ENCODE assay signal across 8 cellular contexts in the genomic region with DNA sequence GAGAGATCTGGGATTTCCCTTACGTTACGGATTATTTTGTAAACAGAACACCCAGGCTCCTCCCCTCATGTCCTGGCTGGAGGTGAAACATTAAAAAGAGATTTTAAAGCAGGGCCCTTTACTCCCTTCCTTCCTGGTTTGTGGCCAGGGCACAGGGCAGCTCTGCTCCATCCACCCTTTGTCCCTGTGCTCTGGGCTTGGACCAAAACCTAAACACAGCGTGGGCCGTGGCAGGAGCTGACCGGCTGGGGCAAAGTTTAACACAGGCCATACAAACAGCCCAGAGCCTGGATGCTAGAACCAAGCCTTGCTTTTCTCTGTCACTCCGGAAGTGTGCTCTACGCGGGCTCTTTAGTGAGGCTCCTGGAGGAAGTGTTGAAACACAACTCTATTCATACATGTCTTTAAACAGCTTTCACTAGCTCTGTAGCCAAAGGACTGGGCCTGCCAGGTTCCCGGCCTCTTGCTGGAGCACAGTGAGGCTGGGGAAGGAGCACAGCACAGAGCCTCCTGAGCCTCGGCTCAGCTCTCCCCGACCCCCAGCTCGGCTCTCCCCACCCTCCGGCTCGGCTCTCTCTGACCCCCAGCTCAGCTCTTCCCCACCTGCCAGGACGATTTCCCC.
DNase-seq lines count a peak whose midpoint lies in the region; ATAC-seq and TF ChIP-seq lines count a peak whose summit lies in the region.

No MANE protein-coding gene starts in this region.

- peak overlapping the region; percentile 45 for H3K4me3 Mint-ChIP-seq in activated naive CD4-positive, alpha-beta T cell treated with anti-CD3 and anti-CD28 coated beads, Interleukin-2, amount 10 ng/mL, durations not matched to agents 7 days and 5 days

- DNase-seq in LNCaP clone FGC (ENCODE audit: low read depth): peak; percentile 44
- DNase-seq in activated naive CD4-positive, alpha-beta T cell treated with anti-CD3 and anti-CD28 coated beads, Interleukin-2, amount 10 ng/mL, durations not matched to agents 7 days and 5 days: peak; percentile 28
- peak; percentile 28 for DNase-seq in stimulated activated naive CD4-positive, alpha-beta T cell treated with Interleukin-2 at 50 U/mL for 16 hours (lab: John Stamatoyannopoulos, UW)
- DNase-seq in cerebellum (ENCODE audit: low spot score): no peak
- DNase-seq in cortex of kidney (lab: John Stamatoyannopoulos, UW): no peak
- no peak for DNase-seq in NCI-H526 treated with DMSO at 0.1 percent for 48 hours (lab: John Stamatoyannopoulos, UW)

- peaks cover 5% of the 10 kb centered on the region for H3K4me1 ChIP-seq in iPS-15b (ENCODE audit: control insufficient read depth, insufficient read depth, low read length)

- no peaks in the 10 kb centered on the region for H3K9me3 ChIP-seq in iPS-15b (ENCODE audit: control insufficient read depth, insufficient read depth, low read length)

- H3K4me3 ChIP-seq in LNCaP clone FGC (ENCODE audit: low read depth, low read length) (no peak overlapping the region), iPS-15b (ENCODE audit: low read depth, low read length) (no peak overlapping the region)

- H3K36me3 Mint-ChIP-seq in activated naive CD4-positive, alpha-beta T cell treated with anti-CD3 and anti-CD28 coated beads, Interleukin-2, amount 10 ng/mL, durations not matched to agents 7 days and 5 days: peaks cover 5% of the 10 kb centered on the region

- ATAC-seq in GM18868 (IDR thresholded peaks at IDR 0.05; ENCODE audit: unreplicated experiment): no peak

- H3K36me3 ChIP-seq in iPS-15b (ENCODE audit: control insufficient read depth, insufficient read depth, low read length): peaks cover 34% of the 10 kb centered on the region

- H3K27ac Mint-ChIP-seq in activated naive CD4-positive, alpha-beta T cell treated with anti-CD3 and anti-CD28 coated beads, Interleukin-2, amount 10 ng/mL, durations not matched to agents 7 days and 5 days: peak overlapping the region; percentile 98

- H3K4me1 Mint-ChIP-seq in activated naive CD4-positive, alpha-beta T cell treated with anti-CD3 and anti-CD28 coated beads, Interleukin-2, amount 10 ng/mL, durations not matched to agents 7 days and 5 days: peaks cover 50% of the 10 kb centered on the region

- H3K9ac ChIP-seq in iPS-15b (ENCODE audit: low read depth, low read length): peak overlapping the region; percentile 8

- no peaks in the 10 kb centered on the region for H3K9me3 Mint-ChIP-seq in activated naive CD4-positive, alpha-beta T cell treated with anti-CD3 and anti-CD28 coated beads, Interleukin-2, amount 10 ng/mL, durations not matched to agents 7 days and 5 days

- H3K27me3 ChIP-seq in iPS-15b (ENCODE audit: control insufficient read depth, insufficient read depth, low read length): no peaks in the 10 kb centered on the region

- CTCF ChIA-PET in activated naive CD4-positive, alpha-beta T cell treated with anti-CD3 and anti-CD28 coated beads, Interleukin-2, amount 10 ng/mL, durations not matched to agents 7 days and 5 days (lab: Charles Lee): interaction anchor here (1.0 to 1.1 kb wide), 2 partner anchors 17 to 53 kb away, joined by 3 read pairs; no protein-coding TSS in a partner anchor

- no peak for TF ChIP-seq CTCF in LNCaP clone FGC (IDR thresholded peaks at IDR 0.05; ENCODE audit: control insufficient read depth, extremely low read depth, insufficient read depth)

- peaks cover under 1% of the 10 kb centered on the region for H3K27me3 Mint-ChIP-seq in activated naive CD4-positive, alpha-beta T cell treated with anti-CD3 and anti-CD28 coated beads, Interleukin-2, amount 10 ng/mL, durations not matched to agents 7 days and 5 days

Comparison
In these comparisons a context has a peak if more than half of its experiments do, and no peak if none do; other contexts are left out.
1. DNase-seq: peak in LNCaP clone FGC (single experiment), activated naive CD4-positive, alpha-beta T cell treated with anti-CD3 and anti-CD28 coated beads, Interleukin-2, amount 10 ng/mL, durations not matched to agents 7 days and 5 days (single experiment) and stimulated activated naive CD4-positive, alpha-beta T cell treated with Interleukin-2 at 50 U/mL for 16 hours (single experiment); none in cerebellum (single experiment), cortex of kidney (single experiment) and NCI-H526 treated with DMSO at 0.1 percent for 48 hours (single experiment).